Comparison of ENCODE assay signal across 17 cellular contexts in the genomic region with DNA sequence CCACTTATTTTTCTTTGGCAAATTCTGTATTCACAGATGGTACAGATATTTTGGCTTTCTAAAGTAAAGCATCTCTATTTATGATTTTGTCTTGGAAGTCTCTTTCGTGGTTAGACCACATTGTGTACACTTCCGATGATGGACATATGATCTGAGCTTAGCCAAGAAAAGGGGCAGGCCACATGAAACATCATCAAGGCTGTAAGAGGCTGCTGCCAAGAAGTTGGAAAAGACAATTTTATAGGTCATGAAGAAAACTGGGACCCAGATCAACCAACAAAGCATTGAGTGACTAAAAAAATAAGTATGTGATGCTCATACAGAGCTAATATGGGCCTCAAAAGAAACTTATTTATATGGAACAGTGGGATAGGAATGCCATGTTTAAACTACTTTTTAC.
A peak's percentile ranks its signal among the peaks of the same experiment; 100 is the strongest.
DNase-seq lines count a peak whose midpoint lies in the region; ATAC-seq lines count a peak whose summit lies in the region.
"Had no signal": no experiment of that assay in that cellular context is flagged by ENCODE, and none has a peak within 500 bp of the region (broad histone marks: within the 10 kb centered on the region; RNA-seq: fewer than 3 reads in every experiment).

No MANE protein-coding gene starts in this region.

- ATAC-seq in GM19324 (IDR thresholded peaks at IDR 0.05; ENCODE audit: low FRiP score, unreplicated experiment): no peak
- ATAC-seq: GM23338 had no signal

- DNase-seq in EH (ENCODE audit: low read depth) (peak; percentile 15), NCI-H446 (lab: John Stamatoyannopoulos, UW) (peak; percentile 29 to 65), dedifferentiated amniotic fluid mesenchymal stem cell (ENCODE audit: extremely low spot score) (peak; percentile 36), stromal cell of bone marrow (ENCODE audit: low read depth) (peak; percentile 68), DMS53 (lab: John Stamatoyannopoulos, UW) (no peak), NCI-H1105 (lab: John Stamatoyannopoulos, UW) (no peak)
- DNase-seq: activated CD4-positive, alpha-beta memory T cell treated with anti-CD3 and anti-CD28 coated beads for 36 hours; amygdala; DMS 273 treated with DMSO at 0.1 percent for 48 hours; endodermal cell; foreskin melanocyte; hippocampal formation; islet precursor cell; NCI-H748 treated with DMSO at 0.1 percent for 48 hours; OCI-M1 had no signal

Comparison
In these comparisons a context has a peak if more than half of its experiments do, and no peak if none do; other contexts are left out.
1. DNase-seq: peak in EH (single experiment), NCI-H446 (2 of 2), dedifferentiated amniotic fluid mesenchymal stem cell (single experiment) and stromal cell of bone marrow (single experiment); none in DMS53 (single experiment) and NCI-H1105 (single experiment).